ENCODE assay signal across 32 cellular contexts in the genomic region with DNA sequence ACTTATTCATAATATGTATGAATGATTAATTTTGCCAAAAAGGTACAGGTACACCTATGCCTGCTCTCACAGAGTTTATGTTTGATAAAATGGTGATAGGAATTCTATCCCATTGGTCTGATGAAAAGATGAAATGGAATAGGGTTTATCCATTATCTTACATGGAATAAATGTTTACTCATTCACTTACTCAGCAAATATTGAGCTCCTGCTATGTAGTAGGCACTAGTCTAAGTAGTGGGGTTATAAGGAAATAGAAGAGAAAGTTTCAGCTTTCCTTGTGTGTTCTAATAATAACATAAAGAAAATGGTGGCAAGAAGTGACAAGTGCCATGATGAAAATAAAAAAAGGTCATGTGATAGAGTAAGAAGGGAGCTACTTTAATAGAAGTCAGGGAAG.
"Had no signal": no experiment of that assay in that cellular context is flagged by ENCODE, and none has a peak within 500 bp of the region (broad histone marks: within the 10 kb centered on the region; RNA-seq: fewer than 3 reads in every experiment).

No MANE protein-coding gene starts in this region.

- H3K4me3 ChIP-seq: adrenal gland, ascending aorta, body of pancreas, breast epithelium, cardiac muscle cell had no signal

- H3K27me3 ChIP-seq: adrenal gland, ascending aorta, body of pancreas, brain microvascular endothelial cell, breast epithelium, cardiac muscle cell had no signal

- H3K9me3 ChIP-seq: adrenal gland had no signal

- FAIRE-seq: astrocyte had no signal

- H3K4me1 ChIP-seq: adrenal gland, ascending aorta, body of pancreas, breast epithelium had no signal

- H3K36me3 ChIP-seq: adrenal gland, ascending aorta, brain microvascular endothelial cell, breast epithelium, cardiac muscle cell had no signal

- H3K27ac ChIP-seq: adrenal gland, ascending aorta, body of pancreas, brain microvascular endothelial cell, breast epithelium, cardiac muscle cell had no signal

- ATAC-seq: activated naive CD4-positive, alpha-beta T cell treated with anti-CD3 and anti-CD28 coated beads, Interleukin-2, amount 50 U/mL, for 72 hours; activated naive CD8-positive, alpha-beta T cell treated with anti-CD3 and anti-CD28 coated beads, Interleukin-2, amount 50 U/mL, for 24 hours; activated T-cell treated with anti-CD3 and anti-CD28 coated beads, Interleukin-2, amount 50 U/mL, for 4 hours; activated T-cell treated with anti-CD3 and anti-CD28 coated beads, Interleukin-2, amount 50 U/mL, for 72 hours; activated T-helper 17 cell treated with anti-CD3 and anti-CD28 coated beads, Interleukin-2, amount 50 U/mL, for 72 hours; body of pancreas had no signal

- DNase-seq: activated effector memory CD4-positive, alpha-beta T cell treated with anti-CD3 and anti-CD28 coated beads, Interleukin-2, amount 50 U/mL, for 16 hours; activated effector memory CD4-positive, alpha-beta T cell treated with Interleukin-2 at 50 U/mL for 16 hours; activated gamma-delta T cell; activated gamma-delta T cell treated with Interleukin-2 at 50 U/mL for 16 hours; activated naive CD4-positive, alpha-beta T cell; activated naive CD4-positive, alpha-beta T cell treated with anti-CD3 and anti-CD28 coated beads for 36 hours; activated naive CD4-positive, alpha-beta T cell treated with anti-CD3 and anti-CD28 coated beads, Interleukin-2, amount 10 ng/mL, durations not matched to agents 7 days and 5 days; activated naive CD4-positive, alpha-beta T cell treated with anti-CD3 and anti-CD28 coated beads, Interleukin-2, amount 50 U/mL, for 16 hours; activated naive CD4-positive, alpha-beta T cell treated with Interleukin-2 at 50 U/mL for 16 hours; activated naive CD8-positive, alpha-beta T cell treated with anti-CD3 and anti-CD28 coated beads for 36 hours; activated naive CD8-positive, alpha-beta T cell treated with anti-CD3 and anti-CD28 coated beads, Interleukin-2, amount 10 ng/mL, durations not matched to agents 7 days and 5 days; activated naive CD8-positive, alpha-beta T cell treated with anti-CD3 and anti-CD28 coated beads, Interleukin-2, amount 50 U/mL, for 24 hours; activated T-cell treated with anti-CD3 and anti-CD28 coated beads, Interleukin-2, amount 50 U/mL, for 24 hours; activated T-cell treated with anti-CD3 and anti-CD28 coated beads, Interleukin-2, amount 50 U/mL, for 4 hours; activated T-cell treated with anti-CD3 and anti-CD28 coated beads, Interleukin-2, amount 50 U/mL, for 48 hours; activated T-cell treated with anti-CD3 and anti-CD28 coated beads, Interleukin-2, amount 50 U/mL, for 72 hours; adrenal gland; amniotic stem cell; amygdala; anterior cingulate cortex; aorta; body of pancreas; brain microvascular endothelial cell; caudate nucleus; central memory CD4-positive, alpha-beta T cell; cerebellar nuclear complex had no signal
